8 cellular contexts compared by ENCODE assay signal in the genomic region with DNA sequence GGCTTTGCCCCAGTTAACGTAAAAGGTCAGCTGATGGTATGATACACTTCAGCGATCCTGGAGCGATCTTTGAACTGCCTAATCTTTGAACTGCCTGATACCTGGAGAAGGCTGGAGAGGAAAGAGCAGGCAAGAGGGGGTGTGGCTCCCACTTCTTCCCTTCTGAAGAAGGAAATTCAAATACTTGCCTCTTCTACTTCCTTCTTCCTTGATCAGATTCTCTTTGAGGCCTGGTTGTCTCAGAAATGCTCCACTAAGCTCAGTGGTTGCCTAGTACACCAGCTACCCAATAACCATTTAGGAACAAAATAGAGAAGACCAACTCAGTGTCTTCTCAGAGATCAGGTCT. TPM values are rescaled to one million over a fixed set of nuclear protein-coding genes. Genes with fewer than 3 reads are reported as not detected.
A peak's percentile ranks its signal among the peaks of the same experiment; 100 is the strongest.
DNase-seq lines count a peak whose midpoint lies in the region; ATAC-seq and TF ChIP-seq lines count a peak whose summit lies in the region.

No MANE protein-coding gene starts in this region.

- BruUV-seq in Caco-2 (replicated peaks; lab: Mats Ljungman, UMichigan) = TSS peak; percentile 64

- TF ChIP-seq CTCF in Caco-2 (IDR thresholded peaks at IDR 0.05; ENCODE audit: insufficient read depth in 1 of 2, low read depth in 1 of 2, low read length in 1 of 2, severe bottlenecking in 1 of 2, unreplicated experiment in 1 of 2) (no peak), fibroblast of mammary gland (conservative IDR thresholded peaks at IDR 0.05; ENCODE audit: control insufficient read depth, insufficient read depth, low read depth, low read length) (no peak), neural progenitor cell (IDR thresholded peaks at IDR 0.05) (no peak), GM13977 (IDR thresholded peaks at IDR 0.05; ENCODE audit: extremely low read depth, insufficient read depth, missing control alignments) (no peak)

- peak overlapping the region; percentile 90 for H3K4me2 ChIP-seq in neural progenitor cell

- H3K9me3 ChIP-seq in Caco-2 (no peaks in the 10 kb centered on the region), neural progenitor cell (ENCODE audit: low read depth) (no peaks in the 10 kb centered on the region)

- POLR2A ChIA-PET in Caco-2 (lab: Charles Lee) = interaction anchor here (1.0 to 2.7 kb wide), 4 partner anchors 55 to 85 kb away, joined by 3 to 23 read pairs (median 12); partner anchors contain the start of genes HNRNPLL and SRSF7

- DNase-seq in Caco-2 (peak; percentile 60 to 73), fibroblast of mammary gland (ENCODE audit: low read depth) (peak; percentile 28), neural progenitor cell (ENCODE audit: low spot score) (no peak), GM13977 (ENCODE audit: low spot score) (no peak), superior temporal gyrus (ENCODE audit: extremely low spot score) (no peak), activated gamma-delta T cell (lab: John Stamatoyannopoulos, UW) (no peak)

- H3K27me3 ChIP-seq in Caco-2 (replicated peaks; ENCODE audit: control insufficient read depth, insufficient read depth, low read length) (no peaks in the 10 kb centered on the region), neural progenitor cell (no peaks in the 10 kb centered on the region)

- H3K27me3 Mint-ChIP-seq in Caco-2 (ENCODE audit: insufficient read depth, unreplicated experiment) = no peaks in the 10 kb centered on the region
- peaks cover 2% of the 10 kb centered on the region for H3K27me3 Mint-ChIP-seq in neural progenitor cell (ENCODE audit: insufficient read depth, low read depth)

- H3K4me1 Mint-ChIP-seq in Caco-2 (ENCODE audit: low read depth, unreplicated experiment) (peaks cover 36% of the 10 kb centered on the region), neural progenitor cell (peaks cover 35% of the 10 kb centered on the region)

- in situ Hi-C loops in GM13977 (cut with MboI; ENCODE audit: low pct_unique_long_range_greater_than_20kb, low sequenced_read_pairs, unreplicated experiment) = no loop called here

- peaks cover 20% of the 10 kb centered on the region for H3K4me1 ChIP-seq in Caco-2
- peaks cover 8% of the 10 kb centered on the region for H3K4me1 ChIP-seq in neural progenitor cell

- H3K9ac ChIP-seq in neural progenitor cell = peak overlapping the region; percentile 45

- ATAC-seq in HG02571 (IDR thresholded peaks at IDR 0.05; ENCODE audit: unreplicated experiment) (peak; percentile 16), SK-N-SH treated with all-trans-retinoic acid at 6 μM for 48 hours (peak; percentile 29)

- no peaks in the 10 kb centered on the region for H3K9me3 Mint-ChIP-seq in Caco-2 (ENCODE audit: unreplicated experiment)
- no peaks in the 10 kb centered on the region for H3K9me3 Mint-ChIP-seq in neural progenitor cell

- CTCF ChIA-PET in Caco-2 (lab: Charles Lee) = interaction anchor here (0.6 to 1.4 kb wide), 5 partner anchors 11 to 507 kb away, joined by 3 to 5 read pairs (median 4); no protein-coding TSS in a partner anchor

- peak overlapping the region; percentile 95 for H3K4me3 Mint-ChIP-seq in Caco-2 (ENCODE audit: unreplicated experiment)
- peak overlapping the region; percentile 92 for H3K4me3 Mint-ChIP-seq in neural progenitor cell

- H3K36me3 Mint-ChIP-seq in Caco-2 (ENCODE audit: insufficient read depth, unreplicated experiment) (no peaks in the 10 kb centered on the region), neural progenitor cell (no peaks in the 10 kb centered on the region)

- peak overlapping the region; percentile 92 for H2AFZ ChIP-seq in neural progenitor cell (replicated peaks)

- H4K20me1 ChIP-seq in neural progenitor cell (ENCODE audit: low read depth) = no peaks in the 10 kb centered on the region

- H3K4me3 ChIP-seq in Caco-2 (ENCODE audit: low read depth, low read length) = peak overlapping the region; percentile 67
- H3K4me3 ChIP-seq in fibroblast of mammary gland (ENCODE audit: control insufficient read depth, low read depth, low read length) = peak overlapping the region; percentile 73
- H3K4me3 ChIP-seq in neural progenitor cell = peak overlapping the region; percentile 69

- intact Hi-C loops in Caco-2 (cut with micrococcal nuclease; ENCODE audit: unreplicated experiment) = loop anchor here (1.0 to 5.0 kb wide), 2 partner anchors 51 to 63 kb away; no protein-coding TSS in a partner anchor

- peaks cover 7% of the 10 kb centered on the region for H3F3A ChIP-seq in neural progenitor cell (ENCODE audit: low read depth)

- H3K36me3 ChIP-seq in Caco-2 (ENCODE audit: control insufficient read depth, insufficient read depth, low read length) (no peaks in the 10 kb centered on the region; the same call in 1 of the 2 replicates), neural progenitor cell (no peaks in the 10 kb centered on the region)

- H3K79me2 ChIP-seq in neural progenitor cell (ENCODE audit: low read depth) = no peaks in the 10 kb centered on the region

- H3K27ac Mint-ChIP-seq in Caco-2 (ENCODE audit: unreplicated experiment) (peak overlapping the region; percentile 71), neural progenitor cell (no peak overlapping the region)

- H3K27ac ChIP-seq in neural progenitor cell = no peak overlapping the region

TF ChIP-seq in SK-N-SH treated with all-trans-retinoic acid at 6 μM for 48 hours, 23 proteins besides CTCF, POLR2A, EP300 and RAD21:
- TF ChIP-seq SNAI2 (CRISPR knock-in tag; IDR thresholded peaks at IDR 0.05) = no peak
- TF ChIP-seq TCF4 (CRISPR knock-in tag; IDR thresholded peaks at IDR 0.05; ENCODE audit: borderline replicate concordance) = no peak
- TF ChIP-seq, protein P1, sequence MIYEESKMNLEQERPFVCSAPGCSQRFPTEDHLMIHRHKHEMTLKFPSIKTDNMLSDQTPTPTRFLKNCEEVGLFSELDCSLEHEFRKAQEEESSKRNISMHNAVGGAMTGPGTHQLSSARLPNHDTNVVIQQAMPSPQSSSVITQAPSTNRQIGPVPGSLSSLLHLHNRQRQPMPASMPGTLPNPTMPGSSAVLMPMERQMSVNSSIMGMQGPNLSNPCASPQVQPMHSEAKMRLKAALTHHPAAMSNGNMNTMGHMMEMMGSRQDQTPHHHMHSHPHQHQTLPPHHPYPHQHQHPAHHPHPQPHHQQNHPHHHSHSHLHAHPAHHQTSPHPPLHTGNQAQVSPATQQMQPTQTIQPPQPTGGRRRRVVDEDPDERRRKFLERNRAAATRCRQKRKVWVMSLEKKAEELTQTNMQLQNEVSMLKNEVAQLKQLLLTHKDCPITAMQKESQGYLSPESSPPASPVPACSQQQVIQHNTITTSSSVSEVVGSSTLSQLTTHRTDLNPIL (CRISPR knock-in tag; IDR thresholded peaks at IDR 0.05; ENCODE audit: low read depth) = no peak
- no peak for TF ChIP-seq PPARA (CRISPR knock-in tag; IDR thresholded peaks at IDR 0.05; ENCODE audit: borderline replicate concordance)
- no peak for TF ChIP-seq ZC3H10 (CRISPR knock-in tag; IDR thresholded peaks at IDR 0.05)
- TF ChIP-seq, protein P2, sequence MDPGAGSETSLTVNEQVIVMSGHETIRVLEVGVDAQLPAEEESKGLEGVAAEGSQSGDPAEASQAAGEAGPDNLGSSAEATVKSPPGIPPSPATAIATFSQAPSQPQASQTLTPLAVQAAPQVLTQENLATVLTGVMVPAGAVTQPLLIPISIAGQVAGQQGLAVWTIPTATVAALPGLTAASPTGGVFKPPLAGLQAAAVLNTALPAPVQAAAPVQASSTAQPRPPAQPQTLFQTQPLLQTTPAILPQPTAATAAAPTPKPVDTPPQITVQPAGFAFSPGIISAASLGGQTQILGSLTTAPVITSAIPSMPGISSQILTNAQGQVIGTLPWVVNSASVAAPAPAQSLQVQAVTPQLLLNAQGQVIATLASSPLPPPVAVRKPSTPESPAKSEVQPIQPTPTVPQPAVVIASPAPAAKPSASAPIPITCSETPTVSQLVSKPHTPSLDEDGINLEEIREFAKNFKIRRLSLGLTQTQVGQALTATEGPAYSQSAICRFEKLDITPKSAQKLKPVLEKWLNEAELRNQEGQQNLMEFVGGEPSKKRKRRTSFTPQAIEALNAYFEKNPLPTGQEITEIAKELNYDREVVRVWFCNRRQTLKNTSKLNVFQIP (CRISPR knock-in tag; IDR thresholded peaks at IDR 0.05; ENCODE audit: borderline replicate concordance, low read depth) = no peak
- no peak for TF ChIP-seq ZNF70 (CRISPR knock-in tag; IDR thresholded peaks at IDR 0.05)
- no peak for TF ChIP-seq OSR1 (CRISPR knock-in tag; IDR thresholded peaks at IDR 0.05)
- no peak for TF ChIP-seq ZNF8 (CRISPR knock-in tag; IDR thresholded peaks at IDR 0.05)
- TF ChIP-seq TOX (CRISPR knock-in tag; IDR thresholded peaks at IDR 0.05; ENCODE audit: borderline replicate concordance) = no peak
- TF ChIP-seq CSDC2 (CRISPR knock-in tag; IDR thresholded peaks at IDR 0.05) = no peak
- TF ChIP-seq BACH2 (CRISPR knock-in tag; IDR thresholded peaks at IDR 0.05; ENCODE audit: borderline replicate concordance) = no peak
- TF ChIP-seq GLIS3 (CRISPR knock-in tag; IDR thresholded peaks at IDR 0.05) = no peak
- no peak for TF ChIP-seq PATZ1 (CRISPR knock-in tag; IDR thresholded peaks at IDR 0.05; ENCODE audit: borderline replicate concordance)
- no peak for TF ChIP-seq ZNF565 (CRISPR knock-in tag; conservative IDR thresholded peaks at IDR 0.05; ENCODE audit: low read depth)
- TF ChIP-seq ISL1 (CRISPR knock-in tag; IDR thresholded peaks at IDR 0.05) = no peak
TF ChIP-seq in SK-N-SH treated with all-trans-retinoic acid at 6 μM for 48 hours: peak in this region for 0.

RNA-seq across cellular contexts. Expression of gene GALM, which starts 0.6 kb away (rescaled TPM):
- total RNA-seq in Caco-2 (2022) = 48.5 and 48.7 TPM in 2 replicates
- total RNA-seq in neural progenitor cell (ENCODE audit: low replicate concordance) = 7.1 and 8.3 TPM in 2 replicates

Comparison
In these comparisons a context has a peak if more than half of its experiments do, and no peak if none do; other contexts are left out.
1. DNase-seq: peak in Caco-2 (2 of 2) and fibroblast of mammary gland (single experiment); none in neural progenitor cell (single experiment), GM13977 (single experiment), superior temporal gyrus (single experiment) and activated gamma-delta T cell (single experiment).
2. Peak in every context shown above with its lines, with median percentiles within 50 percentile points of each other: H3K4me3 ChIP-seq.